ENCODE assay signal across 1 cellular context in the genomic region with DNA sequence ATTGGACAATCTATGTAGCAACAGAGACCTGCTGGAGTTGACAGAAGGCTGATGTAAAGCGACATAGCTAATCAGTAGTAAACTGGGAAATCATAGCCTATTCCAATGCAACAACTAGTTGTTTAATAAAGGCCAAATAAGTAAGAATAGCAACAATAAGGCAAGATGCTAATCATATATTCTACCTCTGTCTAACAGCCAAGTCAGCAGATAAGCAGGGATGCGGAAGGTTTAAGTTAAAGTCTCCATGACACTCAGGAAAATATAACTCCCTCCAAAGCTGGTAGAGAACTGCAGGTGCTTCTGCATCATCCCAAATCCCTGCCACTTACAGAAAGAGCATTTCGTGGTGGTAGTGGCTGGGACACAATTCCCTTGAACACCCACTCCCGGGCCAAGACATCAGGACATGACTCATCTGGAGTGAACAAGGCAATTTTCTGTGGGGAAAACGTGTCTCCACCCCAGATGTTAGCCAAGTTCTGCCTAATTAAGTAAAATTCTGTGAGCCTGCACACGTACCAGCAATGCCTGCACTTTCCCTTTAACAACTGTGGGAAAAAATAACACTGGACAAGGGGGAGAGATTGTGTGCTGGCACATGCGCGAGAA.
TF ChIP-seq lines count a peak whose summit lies in the region.

No MANE protein-coding gene starts in this region.

TF ChIP-seq in HCT116, 20 proteins besides CTCF, POLR2A, EP300 and RAD21 (continued from another document):
- TF ChIP-seq, protein P1, sequence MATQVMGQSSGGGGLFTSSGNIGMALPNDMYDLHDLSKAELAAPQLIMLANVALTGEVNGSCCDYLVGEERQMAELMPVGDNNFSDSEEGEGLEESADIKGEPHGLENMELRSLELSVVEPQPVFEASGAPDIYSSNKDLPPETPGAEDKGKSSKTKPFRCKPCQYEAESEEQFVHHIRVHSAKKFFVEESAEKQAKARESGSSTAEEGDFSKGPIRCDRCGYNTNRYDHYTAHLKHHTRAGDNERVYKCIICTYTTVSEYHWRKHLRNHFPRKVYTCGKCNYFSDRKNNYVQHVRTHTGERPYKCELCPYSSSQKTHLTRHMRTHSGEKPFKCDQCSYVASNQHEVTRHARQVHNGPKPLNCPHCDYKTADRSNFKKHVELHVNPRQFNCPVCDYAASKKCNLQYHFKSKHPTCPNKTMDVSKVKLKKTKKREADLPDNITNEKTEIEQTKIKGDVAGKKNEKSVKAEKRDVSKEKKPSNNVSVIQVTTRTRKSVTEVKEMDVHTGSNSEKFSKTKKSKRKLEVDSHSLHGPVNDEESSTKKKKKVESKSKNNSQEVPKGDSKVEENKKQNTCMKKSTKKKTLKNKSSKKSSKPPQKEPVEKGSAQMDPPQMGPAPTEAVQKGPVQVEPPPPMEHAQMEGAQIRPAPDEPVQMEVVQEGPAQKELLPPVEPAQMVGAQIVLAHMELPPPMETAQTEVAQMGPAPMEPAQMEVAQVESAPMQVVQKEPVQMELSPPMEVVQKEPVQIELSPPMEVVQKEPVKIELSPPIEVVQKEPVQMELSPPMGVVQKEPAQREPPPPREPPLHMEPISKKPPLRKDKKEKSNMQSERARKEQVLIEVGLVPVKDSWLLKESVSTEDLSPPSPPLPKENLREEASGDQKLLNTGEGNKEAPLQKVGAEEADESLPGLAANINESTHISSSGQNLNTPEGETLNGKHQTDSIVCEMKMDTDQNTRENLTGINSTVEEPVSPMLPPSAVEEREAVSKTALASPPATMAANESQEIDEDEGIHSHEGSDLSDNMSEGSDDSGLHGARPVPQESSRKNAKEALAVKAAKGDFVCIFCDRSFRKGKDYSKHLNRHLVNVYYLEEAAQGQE (IDR thresholded peaks at IDR 0.05; ENCODE audit: low read depth): no peak
- TF ChIP-seq CBX3 (IDR thresholded peaks at IDR 0.05; ENCODE audit: low read depth): no peak
- no peak for TF ChIP-seq CEBPB (IDR thresholded peaks at IDR 0.05; ENCODE audit: low read depth)
